ENCODE assay signal across 23 cellular contexts in genomic region chr10:1070939-1071338, GRCh38. TPM values are rescaled to one million over a fixed set of nuclear protein-coding genes. Genes with fewer than 3 reads are reported as not detected.
A peak's percentile ranks its signal among the peaks of the same experiment; 100 is the strongest.
DNase-seq lines count a peak whose midpoint lies in the region; TF ChIP-seq lines count a peak whose summit lies in the region.
"Had no signal": no experiment of that assay in that cellular context is flagged by ENCODE, and none has a peak within 500 bp of the region (broad histone marks: within the 10 kb centered on the region; RNA-seq: fewer than 3 reads in every experiment).

No MANE protein-coding gene starts in this region.

- H3K36me3 ChIP-seq in endodermal cell (ENCODE audit: control insufficient read depth, insufficient read depth, low read length) (peaks cover 21% of the 10 kb centered on the region), mesenchymal stem cell (ENCODE audit: control insufficient read depth in 1 of 2, insufficient read depth in 2 of 2, low read depth in 1 of 2, low read length in 2 of 2) (peaks cover 17 to 41% of the 10 kb centered on the region in 2 experiments)

- no peak for TF ChIP-seq CTCF in endodermal cell (conservative IDR thresholded peaks at IDR 0.05)

- H3K9ac ChIP-seq in endodermal cell (ENCODE audit: extremely low read depth, low read length, poor library complexity, severe bottlenecking) (no peak overlapping the region), mesenchymal stem cell (ENCODE audit: low read length) (no peak overlapping the region)
- H3K9ac ChIP-seq: parathyroid adenoma had no signal

- TF ChIP-seq EP300 in Ishikawa (IDR thresholded peaks at IDR 0.05; ENCODE audit: borderline replicate concordance), result no peak

- no peak overlapping the region for H2BK120ac ChIP-seq in mesenchymal stem cell (ENCODE audit: low read depth, low read length)

- no peak overlapping the region for H2AFZ ChIP-seq in mesenchymal stem cell (ENCODE audit: low read depth, low read length)
- H2AFZ ChIP-seq: parathyroid adenoma had no signal

- H3K18ac ChIP-seq in mesenchymal stem cell (ENCODE audit: low read depth in 1 of 2, low read length in 2 of 2), result no peak overlapping the region

- WGBS in endodermal cell (ENCODE audit: insufficient coverage in 1 of 2, insufficient read length in 1 of 2), 2 experiments, result 77 to 89% methylated on average over 4 to 7 of the region's 7 CpGs
- 75% methylated on average over 6 of the region's 7 CpGs for WGBS in mesenchymal stem cell

- H3K27ac ChIP-seq in endodermal cell (ENCODE audit: low read depth, low read length), result no peak overlapping the region
- H3K27ac ChIP-seq in mesenchymal stem cell (ENCODE audit: low read length, poor library complexity, severe bottlenecking), result no peak overlapping the region
- H3K27ac ChIP-seq: C4-2B, parathyroid adenoma, upper lobe of left lung had no signal

- H4K8ac ChIP-seq in mesenchymal stem cell (ENCODE audit: low read length), result no peak overlapping the region

- H2BK12ac ChIP-seq in mesenchymal stem cell (ENCODE audit: low read length in 2 of 2), result no peak overlapping the region

- H4K91ac ChIP-seq in mesenchymal stem cell (ENCODE audit: low read length), result no peak overlapping the region

- TF ChIP-seq RAD21 in Ishikawa (IDR thresholded peaks at IDR 0.05; ENCODE audit: low read depth), result no peak

- no peak overlapping the region for H3K4ac ChIP-seq in mesenchymal stem cell (ENCODE audit: low read depth in 1 of 2, low read length in 2 of 2)

- H2AK5ac ChIP-seq in mesenchymal stem cell (ENCODE audit: low read length, severe bottlenecking), result no peak overlapping the region

- no peak overlapping the region for H2BK15ac ChIP-seq in mesenchymal stem cell (ENCODE audit: low read depth, poor library complexity, severe bottlenecking)

- peaks cover 15% of the 10 kb centered on the region for H3K36me3 Mint-ChIP-seq in endodermal cell (ENCODE audit: low read depth)

- no peak overlapping the region for H3K4me2 ChIP-seq in mesenchymal stem cell (ENCODE audit: low read length, poor library complexity, severe bottlenecking)

- no peaks in the 10 kb centered on the region for H3K4me1 Mint-ChIP-seq in endodermal cell

- H3K4me3 ChIP-seq in endodermal cell (ENCODE audit: low read length) (no peak overlapping the region), mesenchymal stem cell (ENCODE audit: insufficient read depth in 1 of 2, low read depth in 1 of 2, low read length in 2 of 2) (no peak overlapping the region)
- H3K4me3 ChIP-seq: HAP-1, spleen, upper lobe of left lung had no signal

- no peaks in the 10 kb centered on the region for H3K9me3 Mint-ChIP-seq in endodermal cell
- H3K9me3 Mint-ChIP-seq: activated naive CD4-positive, alpha-beta T cell treated with anti-CD3 and anti-CD28 coated beads, Interleukin-2, amount 10 ng/mL, durations not matched to agents 7 days and 5 days; IgD-negative memory B cell had no signal

- DNase-seq in activated CD8-positive, alpha-beta memory T cell treated with anti-CD3 and anti-CD28 coated beads for 24 hours, result peak; percentile 24
- no peak for DNase-seq in activated CD8-positive, alpha-beta memory T cell treated with anti-CD3 and anti-CD28 coated beads, Interleukin-2, amount 50 U/mL, for 4 hours
- DNase-seq in endodermal cell (peak; percentile 72), mesenchymal stem cell (peak; percentile 48), NOMO-1 treated with DMSO at 0.1 percent for 48 hours (lab: John Stamatoyannopoulos, UW; ENCODE audit: unreplicated experiment) (no peak), DMS53 treated with DMSO at 0.1 percent for 48 hours (lab: John Stamatoyannopoulos, UW; ENCODE audit: unreplicated experiment) (no peak), COLO829 (ENCODE audit: low spot score) (no peak)
- DNase-seq: 8988T; activated CD4-positive, alpha-beta T cell treated with anti-CD3 and anti-CD28 coated beads for 1 hour; activated naive CD4-positive, alpha-beta T cell treated with anti-CD3 and anti-CD28 coated beads, Interleukin-2, amount 10 ng/mL, durations not matched to agents 7 days and 5 days; DND-41; SHP77; spleen; stimulated activated naive CD4-positive, alpha-beta T cell; upper lobe of left lung had no signal

- H3K9me3 ChIP-seq in endodermal cell (ENCODE audit: control insufficient read depth, low read length) (no peaks in the 10 kb centered on the region), mesenchymal stem cell (ENCODE audit: control insufficient read depth, low read length) (no peaks in the 10 kb centered on the region)
- H3K9me3 ChIP-seq: HAP-1, spleen, upper lobe of left lung had no signal

- H3K27me3 ChIP-seq in endodermal cell (ENCODE audit: control insufficient read depth, insufficient read depth, low read length, poor library complexity, severe bottlenecking) (no peaks in the 10 kb centered on the region), mesenchymal stem cell (ENCODE audit: control insufficient read depth in 1 of 2, insufficient read depth in 1 of 2, low read length in 2 of 2) (no peaks in the 10 kb centered on the region)
- H3K27me3 ChIP-seq: spleen, upper lobe of left lung had no signal

- H3K79me1 ChIP-seq in mesenchymal stem cell (replicated peaks; ENCODE audit: low read length, poor library complexity, severe bottlenecking), result peaks cover 30% of the 10 kb centered on the region

- peak overlapping the region; percentile 26 for H3K27ac Mint-ChIP-seq in endodermal cell
- H3K27ac Mint-ChIP-seq: activated naive CD4-positive, alpha-beta T cell treated with anti-CD3 and anti-CD28 coated beads, Interleukin-2, amount 10 ng/mL, durations not matched to agents 7 days and 5 days; IgD-negative memory B cell had no signal

- H3K4me1 ChIP-seq in endodermal cell (ENCODE audit: control insufficient read depth, insufficient read depth, low read length), result no peaks in the 10 kb centered on the region
- H3K4me1 ChIP-seq in mesenchymal stem cell (ENCODE audit: control insufficient read depth, insufficient read depth, low read depth, low read length), result no peaks in the 10 kb centered on the region
- H3K4me1 ChIP-seq: HAP-1, parathyroid adenoma had no signal

- no peak overlapping the region for H2BK5ac ChIP-seq in mesenchymal stem cell (ENCODE audit: low read depth, low read length, poor library complexity, severe bottlenecking)

- no peak overlapping the region for H3K4me3 Mint-ChIP-seq in endodermal cell
- H3K4me3 Mint-ChIP-seq: activated naive CD4-positive, alpha-beta T cell treated with anti-CD3 and anti-CD28 coated beads, Interleukin-2, amount 10 ng/mL, durations not matched to agents 7 days and 5 days; IgD-negative memory B cell had no signal

- H3K14ac ChIP-seq in mesenchymal stem cell (ENCODE audit: low read length in 2 of 2), result no peak overlapping the region

- no peak overlapping the region for H3K23ac ChIP-seq in mesenchymal stem cell (ENCODE audit: low read length in 2 of 2)

- no peaks in the 10 kb centered on the region for H3K27me3 Mint-ChIP-seq in endodermal cell (ENCODE audit: insufficient read depth)
- H3K27me3 Mint-ChIP-seq: activated naive CD4-positive, alpha-beta T cell treated with anti-CD3 and anti-CD28 coated beads, Interleukin-2, amount 10 ng/mL, durations not matched to agents 7 days and 5 days; IgD-negative memory B cell had no signal

TF ChIP-seq in Ishikawa, 13 proteins besides CTCF, POLR2A, EP300 and RAD21:
- TF ChIP-seq MAX (IDR thresholded peaks at IDR 0.05) (no peak), CEBPB (IDR thresholded peaks at IDR 0.05) (peak; percentile 54; the same call in 1 of the 2 replicates)

RNA-seq across cellular contexts. Expression of gene WDR37, which starts 14.8 kb away (rescaled TPM):
- total RNA-seq in endodermal cell, result 10 to 100 TPM; 10.7 TPM
- polyA plus RNA-seq in endodermal cell (2013, experiment 1 of 2), result 14.2 TPM
- 13.2 TPM for polyA plus RNA-seq in endodermal cell (2013, experiment 2 of 2)
- polyA plus RNA-seq in mesenchymal stem cell (2013, experiment 1 of 2), result 18.0 TPM
- 17.1 TPM for polyA plus RNA-seq in mesenchymal stem cell (2013, experiment 2 of 2)

RNA-seq across cellular contexts. Expression of gene IDI1, which starts 22.0 kb away (rescaled TPM):
- total RNA-seq in endodermal cell, result 10 to 100 TPM; 36.3 to 53.3 TPM
- 181 TPM for polyA plus RNA-seq in endodermal cell (2013, experiment 1 of 2)
- polyA plus RNA-seq in endodermal cell (2013, experiment 2 of 2), result 202 TPM
- polyA plus RNA-seq in mesenchymal stem cell (2013, experiment 1 of 2), result 198 TPM
- 211 TPM for polyA plus RNA-seq in mesenchymal stem cell (2013, experiment 2 of 2)

RNA-seq across cellular contexts. Expression of gene IDI2, which starts 45.3 kb away (rescaled TPM):
- total RNA-seq in endodermal cell, result not detected
- not detected for polyA plus RNA-seq in endodermal cell (2013, experiment 1 of 2)
- not detected for polyA plus RNA-seq in endodermal cell (2013, experiment 2 of 2)
- not detected for polyA plus RNA-seq in mesenchymal stem cell (2013, experiment 1 of 2)
- not detected for polyA plus RNA-seq in mesenchymal stem cell (2013, experiment 2 of 2)
- total RNA-seq: glomerular endothelial cell; mucosa of gallbladder; spleen; T-helper 2 cell treated with Interferon-gamma antibody and Interleukin-4, amounts not matched to agents 100 ng/mL and 5 ng/mL, for 36 hours; upper lobe of left lung had no signal
- polyA plus RNA-seq: IgD-negative memory B cell had no signal

Comparison
In these comparisons a context has a peak if more than half of its experiments do, and no peak if none do; other contexts are left out.
1. DNase-seq: peak in activated CD8-positive, alpha-beta memory T cell treated with anti-CD3 and anti-CD28 coated beads for 24 hours (single experiment), endodermal cell (single experiment) and mesenchymal stem cell (single experiment); none in activated CD8-positive, alpha-beta memory T cell treated with anti-CD3 and anti-CD28 coated beads, Interleukin-2, amount 50 U/mL, for 4 hours (single experiment), NOMO-1 treated with DMSO at 0.1 percent for 48 hours (single experiment), DMS53 treated with DMSO at 0.1 percent for 48 hours (single experiment) and COLO829 (single experiment).